In genomic region chr2:8680931-8681760, GRCh38 we compare ENCODE assay signal across 8 cellular contexts. TPM values are rescaled to one million over a fixed set of nuclear protein-coding genes. Genes with fewer than 3 reads are reported as not detected.
DNase-seq lines count a peak whose midpoint lies in the region; ATAC-seq and TF ChIP-seq lines count a peak whose summit lies in the region.

No MANE protein-coding gene starts in this region.

- H3K9me3 ChIP-seq in thymus (ENCODE audit: control insufficient read depth): peaks cover 2% of the 10 kb centered on the region

- DNase-seq in DMS 273 (lab: John Stamatoyannopoulos, UW; ENCODE audit: unreplicated experiment) (peak; percentile 90), LNCaP clone FGC (ENCODE audit: low read depth) (no peak), RWPE1 (ENCODE audit: low spot score) (peak; percentile 55), foreskin keratinocyte (peak in 1 of 2 donors; percentile 50), non-pigmented ciliary epithelial cell (ENCODE audit: low read depth) (peak; percentile 60)
- DNase-seq in activated effector memory CD4-positive, alpha-beta T cell treated with anti-CD3 and anti-CD28 coated beads, Interleukin-2, amount 50 U/mL, for 16 hours: peak; percentile 94

- peaks cover 63% of the 10 kb centered on the region for H3K27me3 ChIP-seq in foreskin keratinocyte
- peaks cover 39% of the 10 kb centered on the region for H3K27me3 ChIP-seq in thymus (ENCODE audit: control insufficient read depth, insufficient read depth)

- H3K27ac ChIP-seq in RWPE1 (peak overlapping the region; percentile 42; the same call in 1 of the 2 replicates), foreskin keratinocyte (no peak overlapping the region), thymus (ENCODE audit: low read depth) (peak overlapping the region; percentile 87)

- H3K4me3 ChIP-seq in LNCaP clone FGC (ENCODE audit: low read depth, low read length) (peak overlapping the region; percentile 53), thymus (ENCODE audit: low read length) (peak overlapping the region; percentile 52)

- H3K4me1 ChIP-seq in foreskin keratinocyte (peaks cover 3% of the 10 kb centered on the region), thymus (ENCODE audit: control insufficient read depth, insufficient read depth, low read length) (peaks cover 28% of the 10 kb centered on the region)

- H3K36me3 ChIP-seq in thymus (ENCODE audit: control insufficient read depth, insufficient read depth): no peaks in the 10 kb centered on the region

- ATAC-seq in foreskin keratinocyte: peak; percentile 2
- no peak for ATAC-seq in GM19452 (IDR thresholded peaks at IDR 0.05; ENCODE audit: unreplicated experiment)

- POLR2A ChIA-PET in RWPE1 (lab: Yijun Ruan, JAX; ENCODE audit: low non-redundant PET): interaction anchor here (0.6 to 0.7 kb wide), 3 partner anchors 371 to 1491 kb away, joined by 3 to 5 read pairs (median 4); no protein-coding TSS in a partner anchor

- no peak for TF ChIP-seq CTCF in LNCaP clone FGC (IDR thresholded peaks at IDR 0.05; ENCODE audit: control insufficient read depth, extremely low read depth, insufficient read depth)
- TF ChIP-seq CTCF in RWPE1 (conservative IDR thresholded peaks at IDR 0.05; ENCODE audit: low read depth): no peak
- TF ChIP-seq CTCF in foreskin keratinocyte (conservative IDR thresholded peaks at IDR 0.05): no peak

- 4% methylated on average over 29 of the region's 29 CpGs for WGBS in thymus

- CTCF ChIA-PET in RWPE1 (lab: Yijun Ruan, JAX): interaction anchor here (0.6 to 1.2 kb wide), 8 partner anchors 28 to 1781 kb away, joined by 3 to 11 read pairs (median 4); no protein-coding TSS in a partner anchor

RNA-seq across cellular contexts. Expression of gene ID2, which starts 0.7 kb away (rescaled TPM):
- total RNA-seq in foreskin keratinocyte: 0.81 and 1.2 TPM in 2 replicates
- 0.68 and 0.71 TPM in 2 replicates for polyA plus RNA-seq in foreskin keratinocyte
- polyA plus RNA-seq in thymus: 319 TPM

Comparison
In these comparisons a context has a peak if more than half of its experiments do, and no peak if none do; other contexts are left out.
1. RNA of gene ID2, which starts 0.7 kb away (polyA plus RNA-seq): 319 TPM in thymus (single experiment); 0.68 to 0.71 TPM in foreskin keratinocyte; every median in the first group is over 100 times any median in the second.